32 cellular contexts compared by ENCODE assay signal in the genomic region with DNA sequence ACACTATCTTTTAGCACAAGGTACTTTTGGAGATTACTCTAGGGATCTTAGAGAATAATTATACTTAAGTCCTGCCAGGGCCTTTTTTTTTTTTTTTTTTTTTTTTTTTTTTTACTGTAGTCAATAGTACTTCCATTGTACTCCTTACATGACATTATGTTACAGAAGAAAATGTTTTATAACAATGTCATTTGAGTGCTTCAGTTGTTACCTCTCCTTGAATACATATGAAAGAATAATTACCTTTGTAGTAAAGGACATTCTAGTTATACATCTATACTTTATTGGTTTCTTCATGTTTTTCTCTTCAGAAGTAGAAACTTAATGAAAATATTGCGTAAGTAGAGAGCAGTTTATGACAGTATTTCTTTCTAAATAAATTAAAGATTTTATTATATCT.
"Had no signal": no experiment of that assay in that cellular context is flagged by ENCODE, and none has a peak within 500 bp of the region (broad histone marks: within the 10 kb centered on the region; RNA-seq: fewer than 3 reads in every experiment).

No MANE protein-coding gene starts in this region.

- H3K36me3 ChIP-seq: SJCRH30 had no signal

- H3K4me3 ChIP-seq: PC-9, SJCRH30, SK-N-MC had no signal

- FAIRE-seq: RCC 7860 had no signal

- H3K27ac ChIP-seq: KMS-11, PC-9, RWPE1, SJCRH30, SK-N-MC had no signal

- H3K27me3 ChIP-seq: SJCRH30 had no signal

- H3K9me3 ChIP-seq: SJCRH30 had no signal

- H3K4me1 ChIP-seq: SJCRH30 had no signal

- DNase-seq: Karpas-422, KBM-7, MM.1S, MV-4-11, NCI-H1092, NCI-H1105, NCI-H1436, NCI-H146, NCI-H1694, NCI-H187, NCI-H1930, NCI-H2029 treated with DMSO at 0.1 percent for 48 hours, NCI-H2081 treated with DMSO at 0.1 percent for 48 hours, NCI-H2171 treated with DMSO at 0.1 percent for 48 hours, NCI-H2227 treated with DMSO at 0.1 percent for 48 hours, NCI-H345, NCI-H446, NCI-H510A treated with DMSO at 0.1 percent for 48 hours, NCI-H524 treated with DMSO at 0.1 percent for 48 hours, NCI-H526 treated with DMSO at 0.1 percent for 48 hours, NCI-H774, PC-9, SHP77, SIG-M5, SJCRH30 had no signal

- ATAC-seq: Panc1, Right ventricle myocardium inferior, SK-N-SH treated with all-trans-retinoic acid at 6 μM for 48 hours had no signal
